ENCODE assay signal across 22 cellular contexts in the genomic region with DNA sequence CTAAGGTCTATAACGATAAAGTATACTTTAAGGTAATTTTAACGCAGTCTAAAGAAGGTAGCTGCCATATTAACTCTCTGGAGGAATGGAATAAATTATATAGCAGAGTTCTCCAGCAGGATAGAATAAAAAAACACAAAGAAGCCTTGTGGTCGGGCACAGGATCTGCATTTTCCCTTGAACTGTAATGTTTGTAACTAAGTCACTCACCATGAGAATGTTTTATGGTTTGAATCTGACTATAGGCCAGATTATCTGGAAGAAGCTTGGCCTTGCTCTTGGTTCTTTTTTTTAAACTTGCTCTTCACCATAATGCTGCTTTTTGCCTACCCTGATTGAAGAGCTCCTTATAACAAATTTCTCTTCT.
DNase-seq lines count a peak whose midpoint lies in the region; ATAC-seq, FAIRE-seq and TF ChIP-seq lines count a peak whose summit lies in the region.
"Had no signal": no experiment of that assay in that cellular context is flagged by ENCODE, and none has a peak within 500 bp of the region (broad histone marks: within the 10 kb centered on the region; RNA-seq: fewer than 3 reads in every experiment).

No MANE protein-coding gene starts in this region.

- H3K4me3 Mint-ChIP-seq in WTC11, result no peak overlapping the region
- H3K4me3 Mint-ChIP-seq: CD8-positive, alpha-beta memory T cell had no signal

- ATAC-seq in pancreas (peak in 3 of 4 donors; percentile 19 to 47 (median 28)), WTC11 (no peak)
- ATAC-seq: K562, Panc1 had no signal

- intact Hi-C loops in kidney (cut with DNase I) (no loop called here), pancreas (cut with DNase I) (no loop called here)

- no peak overlapping the region for H3K27ac Mint-ChIP-seq in WTC11
- H3K27ac Mint-ChIP-seq: CD8-positive, alpha-beta memory T cell had no signal

- H3K9me3 ChIP-seq in kidney (ENCODE audit: control insufficient read depth in 1 of 2, low read length in 2 of 2), result no peaks in the 10 kb centered on the region
- no peaks in the 10 kb centered on the region for H3K9me3 ChIP-seq in pancreas
- H3K9me3 ChIP-seq: BLaER1 treated with 17β-estradiol and CSF1 and Interleukin-3, amounts not matched to agents 10 nM and 100 nM had no signal

- no peaks in the 10 kb centered on the region for H3K4me1 Mint-ChIP-seq in WTC11
- H3K4me1 Mint-ChIP-seq: CD8-positive, alpha-beta memory T cell had no signal

- FAIRE-seq in kidney (lab: Jason Lieb, UNC) (no peak), pancreas (lab: Jason Lieb, UNC) (no peak)
- FAIRE-seq: A204.1, GM12892, K562 had no signal

- WGBS in pancreas, 2 donors, result 19 to 42% methylated on average over 3 of the region's 3 CpGs

- H3K4me1 ChIP-seq in kidney (ENCODE audit: control insufficient read depth in 1 of 2, insufficient read depth in 1 of 2, low read depth in 1 of 2, low read length in 2 of 2) (peaks cover 14 to 15% of the 10 kb centered on the region in 2 donors), pancreas (peaks cover 6 to 22% (median 11%) of the 10 kb centered on the region in 3 donors)

- POLR2A ChIA-PET in WTC11 (lab: Charles Lee), result no interaction called here

- CTCF ChIA-PET in WTC11 (lab: Charles Lee), result no interaction called here

- H3K9me3 Mint-ChIP-seq in WTC11, result no peaks in the 10 kb centered on the region
- H3K9me3 Mint-ChIP-seq: CD8-positive, alpha-beta memory T cell had no signal

- TF ChIP-seq CTCF in kidney (IDR thresholded peaks at IDR 0.05; ENCODE audit: borderline replicate concordance, extremely low read depth, insufficient read depth), result no peak
- TF ChIP-seq CTCF in pancreas (IDR thresholded peaks at IDR 0.05), result no peak
- TF ChIP-seq CTCF in WTC11 (IDR thresholded peaks at IDR 0.05), result no peak

- H3K27me3 ChIP-seq in pancreas, result no peaks in the 10 kb centered on the region
- H3K27me3 ChIP-seq: BLaER1 treated with 17β-estradiol and CSF1 and Interleukin-3, amounts not matched to agents 10 nM and 100 nM had no signal

- no peaks in the 10 kb centered on the region for H3K27me3 Mint-ChIP-seq in WTC11 (ENCODE audit: low read depth)

- no peaks in the 10 kb centered on the region for H3K36me3 Mint-ChIP-seq in WTC11
- H3K36me3 Mint-ChIP-seq: CD8-positive, alpha-beta memory T cell had no signal

- H3K27ac ChIP-seq in kidney (ENCODE audit: low read depth in 2 of 2, low read length in 2 of 2) (peak overlapping the region; percentile 85 to 91), pancreas (peak overlapping the region in 2 of 4 donors; percentile 73 to 74)
- H3K27ac ChIP-seq: BLaER1 treated with 17β-estradiol and CSF1 and Interleukin-3, amounts not matched to agents 10 nM and 100 nM had no signal

- H3K4me3 ChIP-seq in kidney (ENCODE audit: low read length in 2 of 2) (peak overlapping the region in 1 of 2 donors; percentile 27), pancreas (no peak overlapping the region)
- H3K4me3 ChIP-seq: BLaER1 treated with 17β-estradiol and CSF1 and Interleukin-3, amounts not matched to agents 10 nM and 100 nM; K562 had no signal

- peak overlapping the region in 1 of 2 donors; percentile 3 for H3K9ac ChIP-seq in kidney (ENCODE audit: low read length in 2 of 2)
- H3K9ac ChIP-seq: BLaER1 treated with 17β-estradiol and CSF1 and Interleukin-3, amounts not matched to agents 10 nM and 100 nM had no signal

- H3K36me3 ChIP-seq in kidney (ENCODE audit: control insufficient read depth in 1 of 2, insufficient read depth in 2 of 2, low read length in 2 of 2), result no peaks in the 10 kb centered on the region
- H3K36me3 ChIP-seq in pancreas, result no peaks in the 10 kb centered on the region
- H3K36me3 ChIP-seq: BLaER1 treated with 17β-estradiol and CSF1 and Interleukin-3, amounts not matched to agents 10 nM and 100 nM had no signal

- DNase-seq in DMS53 (lab: John Stamatoyannopoulos, UW) (peak; percentile 59), astrocyte of the hippocampus (ENCODE audit: low read depth, low spot score) (peak; percentile 22), kidney (no peak), pancreas (no peak), WTC11 (ENCODE audit: low spot score) (no peak), putamen (ENCODE audit: low spot score) (no peak), mucosa of gallbladder (ENCODE audit: low spot score) (no peak), anterior cingulate cortex (lab: John Stamatoyannopoulos, UW) (no peak)
- DNase-seq: CD8-positive, alpha-beta memory T cell; GF-D8; GOT3; MV-4-11; NCI-H1930; NCI-H2171; NCI-H446 treated with DMSO at 0.1 percent for 48 hours; NCI-H774; Right ventricle myocardium superior had no signal

TF ChIP-seq in WTC11, 78 proteins besides CTCF, POLR2A, EP300 and RAD21 (continues in another document):
- no peak for TF ChIP-seq ZNF121 (CRISPR knock-in tag; IDR thresholded peaks at IDR 0.05)
- TF ChIP-seq, protein P1, sequence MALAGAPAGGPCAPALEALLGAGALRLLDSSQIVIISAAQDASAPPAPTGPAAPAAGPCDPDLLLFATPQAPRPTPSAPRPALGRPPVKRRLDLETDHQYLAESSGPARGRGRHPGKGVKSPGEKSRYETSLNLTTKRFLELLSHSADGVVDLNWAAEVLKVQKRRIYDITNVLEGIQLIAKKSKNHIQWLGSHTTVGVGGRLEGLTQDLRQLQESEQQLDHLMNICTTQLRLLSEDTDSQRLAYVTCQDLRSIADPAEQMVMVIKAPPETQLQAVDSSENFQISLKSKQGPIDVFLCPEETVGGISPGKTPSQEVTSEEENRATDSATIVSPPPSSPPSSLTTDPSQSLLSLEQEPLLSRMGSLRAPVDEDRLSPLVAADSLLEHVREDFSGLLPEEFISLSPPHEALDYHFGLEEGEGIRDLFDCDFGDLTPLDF (CRISPR knock-in tag; IDR thresholded peaks at IDR 0.05), result no peak
- TF ChIP-seq, protein P2, sequence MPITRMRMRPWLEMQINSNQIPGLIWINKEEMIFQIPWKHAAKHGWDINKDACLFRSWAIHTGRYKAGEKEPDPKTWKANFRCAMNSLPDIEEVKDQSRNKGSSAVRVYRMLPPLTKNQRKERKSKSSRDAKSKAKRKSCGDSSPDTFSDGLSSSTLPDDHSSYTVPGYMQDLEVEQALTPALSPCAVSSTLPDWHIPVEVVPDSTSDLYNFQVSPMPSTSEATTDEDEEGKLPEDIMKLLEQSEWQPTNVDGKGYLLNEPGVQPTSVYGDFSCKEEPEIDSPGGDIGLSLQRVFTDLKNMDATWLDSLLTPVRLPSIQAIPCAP (CRISPR knock-in tag; IDR thresholded peaks at IDR 0.05), result no peak
- no peak for TF ChIP-seq JAZF1 (CRISPR knock-in tag; IDR thresholded peaks at IDR 0.05)
- TF ChIP-seq CREB1 (CRISPR knock-in tag; IDR thresholded peaks at IDR 0.05), result no peak
- no peak for TF ChIP-seq HMGA2 (CRISPR knock-in tag; IDR thresholded peaks at IDR 0.05)
- TF ChIP-seq, protein P3, sequence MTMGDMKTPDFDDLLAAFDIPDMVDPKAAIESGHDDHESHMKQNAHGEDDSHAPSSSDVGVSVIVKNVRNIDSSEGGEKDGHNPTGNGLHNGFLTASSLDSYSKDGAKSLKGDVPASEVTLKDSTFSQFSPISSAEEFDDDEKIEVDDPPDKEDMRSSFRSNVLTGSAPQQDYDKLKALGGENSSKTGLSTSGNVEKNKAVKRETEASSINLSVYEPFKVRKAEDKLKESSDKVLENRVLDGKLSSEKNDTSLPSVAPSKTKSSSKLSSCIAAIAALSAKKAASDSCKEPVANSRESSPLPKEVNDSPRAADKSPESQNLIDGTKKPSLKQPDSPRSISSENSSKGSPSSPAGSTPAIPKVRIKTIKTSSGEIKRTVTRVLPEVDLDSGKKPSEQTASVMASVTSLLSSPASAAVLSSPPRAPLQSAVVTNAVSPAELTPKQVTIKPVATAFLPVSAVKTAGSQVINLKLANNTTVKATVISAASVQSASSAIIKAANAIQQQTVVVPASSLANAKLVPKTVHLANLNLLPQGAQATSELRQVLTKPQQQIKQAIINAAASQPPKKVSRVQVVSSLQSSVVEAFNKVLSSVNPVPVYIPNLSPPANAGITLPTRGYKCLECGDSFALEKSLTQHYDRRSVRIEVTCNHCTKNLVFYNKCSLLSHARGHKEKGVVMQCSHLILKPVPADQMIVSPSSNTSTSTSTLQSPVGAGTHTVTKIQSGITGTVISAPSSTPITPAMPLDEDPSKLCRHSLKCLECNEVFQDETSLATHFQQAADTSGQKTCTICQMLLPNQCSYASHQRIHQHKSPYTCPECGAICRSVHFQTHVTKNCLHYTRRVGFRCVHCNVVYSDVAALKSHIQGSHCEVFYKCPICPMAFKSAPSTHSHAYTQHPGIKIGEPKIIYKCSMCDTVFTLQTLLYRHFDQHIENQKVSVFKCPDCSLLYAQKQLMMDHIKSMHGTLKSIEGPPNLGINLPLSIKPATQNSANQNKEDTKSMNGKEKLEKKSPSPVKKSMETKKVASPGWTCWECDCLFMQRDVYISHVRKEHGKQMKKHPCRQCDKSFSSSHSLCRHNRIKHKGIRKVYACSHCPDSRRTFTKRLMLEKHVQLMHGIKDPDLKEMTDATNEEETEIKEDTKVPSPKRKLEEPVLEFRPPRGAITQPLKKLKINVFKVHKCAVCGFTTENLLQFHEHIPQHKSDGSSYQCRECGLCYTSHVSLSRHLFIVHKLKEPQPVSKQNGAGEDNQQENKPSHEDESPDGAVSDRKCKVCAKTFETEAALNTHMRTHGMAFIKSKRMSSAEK (CRISPR knock-in tag; IDR thresholded peaks at IDR 0.05; ENCODE audit: borderline replicate concordance), result no peak
- TF ChIP-seq, protein P4, sequence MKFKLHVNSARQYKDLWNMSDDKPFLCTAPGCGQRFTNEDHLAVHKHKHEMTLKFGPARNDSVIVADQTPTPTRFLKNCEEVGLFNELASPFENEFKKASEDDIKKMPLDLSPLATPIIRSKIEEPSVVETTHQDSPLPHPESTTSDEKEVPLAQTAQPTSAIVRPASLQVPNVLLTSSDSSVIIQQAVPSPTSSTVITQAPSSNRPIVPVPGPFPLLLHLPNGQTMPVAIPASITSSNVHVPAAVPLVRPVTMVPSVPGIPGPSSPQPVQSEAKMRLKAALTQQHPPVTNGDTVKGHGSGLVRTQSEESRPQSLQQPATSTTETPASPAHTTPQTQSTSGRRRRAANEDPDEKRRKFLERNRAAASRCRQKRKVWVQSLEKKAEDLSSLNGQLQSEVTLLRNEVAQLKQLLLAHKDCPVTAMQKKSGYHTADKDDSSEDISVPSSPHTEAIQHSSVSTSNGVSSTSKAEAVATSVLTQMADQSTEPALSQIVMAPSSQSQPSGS (CRISPR knock-in tag; IDR thresholded peaks at IDR 0.05; ENCODE audit: borderline replicate concordance, low read depth), result no peak
- TF ChIP-seq EMX1 (CRISPR knock-in tag; IDR thresholded peaks at IDR 0.05), result no peak
- TF ChIP-seq, protein P5, sequence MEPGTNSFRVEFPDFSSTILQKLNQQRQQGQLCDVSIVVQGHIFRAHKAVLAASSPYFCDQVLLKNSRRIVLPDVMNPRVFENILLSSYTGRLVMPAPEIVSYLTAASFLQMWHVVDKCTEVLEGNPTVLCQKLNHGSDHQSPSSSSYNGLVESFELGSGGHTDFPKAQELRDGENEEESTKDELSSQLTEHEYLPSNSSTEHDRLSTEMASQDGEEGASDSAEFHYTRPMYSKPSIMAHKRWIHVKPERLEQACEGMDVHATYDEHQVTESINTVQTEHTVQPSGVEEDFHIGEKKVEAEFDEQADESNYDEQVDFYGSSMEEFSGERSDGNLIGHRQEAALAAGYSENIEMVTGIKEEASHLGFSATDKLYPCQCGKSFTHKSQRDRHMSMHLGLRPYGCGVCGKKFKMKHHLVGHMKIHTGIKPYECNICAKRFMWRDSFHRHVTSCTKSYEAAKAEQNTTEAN (CRISPR knock-in tag; IDR thresholded peaks at IDR 0.05), result no peak

Comparison
In these comparisons a context has a peak if more than half of its experiments do, and no peak if none do; other contexts are left out.
1. DNase-seq: peak in DMS53 (single experiment) and astrocyte of the hippocampus (single experiment); none in kidney (single experiment), pancreas (0 of 6), WTC11 (single experiment), putamen (single experiment), mucosa of gallbladder (single experiment) and anterior cingulate cortex (0 of 58).